1 cellular context compared by ENCODE assay signal in the genomic region with DNA sequence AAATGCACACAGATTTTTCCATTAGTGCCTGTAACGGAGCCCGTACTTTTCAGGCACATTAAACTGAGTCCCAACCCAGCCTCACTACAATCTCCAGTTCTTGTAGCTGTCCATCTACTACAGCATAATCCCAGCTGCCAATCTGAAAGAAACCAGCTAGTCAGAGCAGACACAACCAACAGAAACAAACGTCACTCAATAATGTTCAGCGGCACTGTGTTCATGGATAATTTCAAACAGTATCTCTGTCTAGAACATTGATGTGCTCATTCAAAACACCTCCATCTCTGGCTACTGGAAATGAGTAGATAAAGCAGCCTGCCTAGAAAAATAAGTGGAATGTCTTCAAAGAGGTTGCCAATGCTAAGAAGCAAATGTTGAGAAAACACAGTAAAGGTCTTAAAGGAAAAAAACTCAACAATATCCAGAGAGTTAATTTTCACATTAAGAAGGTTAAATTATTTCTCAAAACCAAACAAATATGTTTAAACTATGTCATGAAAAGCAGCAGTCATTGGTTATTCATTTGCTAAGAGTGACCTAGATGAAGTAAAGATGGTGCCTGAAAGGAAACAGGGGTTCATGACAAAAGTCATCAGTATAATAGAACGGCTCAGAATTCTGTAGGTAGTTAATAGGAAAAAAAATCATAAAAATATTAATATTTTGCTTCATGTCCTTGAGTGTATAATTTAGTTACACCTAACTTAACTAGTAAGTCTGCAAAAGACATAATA.
TF ChIP-seq lines count a peak whose summit lies in the region.

No MANE protein-coding gene starts in this region.

TF ChIP-seq in K562, 482 proteins besides CTCF, POLR2A, EP300 and RAD21 (continued from another document):
- TF ChIP-seq PHF20 (IDR thresholded peaks at IDR 0.05; ENCODE audit: partially characterized antibody) = no peak
- TF ChIP-seq, protein P1, sequence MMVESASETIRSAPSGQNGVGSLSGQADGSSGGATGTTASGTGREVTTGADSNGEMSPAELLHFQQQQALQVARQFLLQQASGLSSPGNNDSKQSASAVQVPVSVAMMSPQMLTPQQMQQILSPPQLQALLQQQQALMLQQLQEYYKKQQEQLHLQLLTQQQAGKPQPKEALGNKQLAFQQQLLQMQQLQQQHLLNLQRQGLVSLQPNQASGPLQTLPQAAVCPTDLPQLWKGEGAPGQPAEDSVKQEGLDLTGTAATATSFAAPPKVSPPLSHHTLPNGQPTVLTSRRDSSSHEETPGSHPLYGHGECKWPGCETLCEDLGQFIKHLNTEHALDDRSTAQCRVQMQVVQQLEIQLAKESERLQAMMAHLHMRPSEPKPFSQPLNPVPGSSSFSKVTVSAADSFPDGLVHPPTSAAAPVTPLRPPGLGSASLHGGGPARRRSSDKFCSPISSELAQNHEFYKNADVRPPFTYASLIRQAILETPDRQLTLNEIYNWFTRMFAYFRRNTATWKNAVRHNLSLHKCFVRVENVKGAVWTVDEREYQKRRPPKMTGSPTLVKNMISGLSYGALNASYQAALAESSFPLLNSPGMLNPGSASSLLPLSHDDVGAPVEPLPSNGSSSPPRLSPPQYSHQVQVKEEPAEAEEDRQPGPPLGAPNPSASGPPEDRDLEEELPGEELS (CRISPR knock-in tag; IDR thresholded peaks at IDR 0.05; ENCODE audit: borderline replicate concordance) = no peak
- no peak for TF ChIP-seq U2AF2 (optimal IDR thresholded peaks at IDR 0.05; ENCODE audit: low read depth, low read length)
- TF ChIP-seq HDAC1 (IDR thresholded peaks at IDR 0.05) = no peak
- TF ChIP-seq CBFA2T2 (conservative IDR thresholded peaks at IDR 0.05) = peak; percentile 48
- peak; percentile 44 for TF ChIP-seq ARID1B (IDR thresholded peaks at IDR 0.05)
- no peak for TF ChIP-seq NCOA1 (IDR thresholded peaks at IDR 0.05; ENCODE audit: low read depth)
- no peak for TF ChIP-seq E2F3 (CRISPR knock-in tag; IDR thresholded peaks at IDR 0.05)
- TF ChIP-seq, protein P2, sequence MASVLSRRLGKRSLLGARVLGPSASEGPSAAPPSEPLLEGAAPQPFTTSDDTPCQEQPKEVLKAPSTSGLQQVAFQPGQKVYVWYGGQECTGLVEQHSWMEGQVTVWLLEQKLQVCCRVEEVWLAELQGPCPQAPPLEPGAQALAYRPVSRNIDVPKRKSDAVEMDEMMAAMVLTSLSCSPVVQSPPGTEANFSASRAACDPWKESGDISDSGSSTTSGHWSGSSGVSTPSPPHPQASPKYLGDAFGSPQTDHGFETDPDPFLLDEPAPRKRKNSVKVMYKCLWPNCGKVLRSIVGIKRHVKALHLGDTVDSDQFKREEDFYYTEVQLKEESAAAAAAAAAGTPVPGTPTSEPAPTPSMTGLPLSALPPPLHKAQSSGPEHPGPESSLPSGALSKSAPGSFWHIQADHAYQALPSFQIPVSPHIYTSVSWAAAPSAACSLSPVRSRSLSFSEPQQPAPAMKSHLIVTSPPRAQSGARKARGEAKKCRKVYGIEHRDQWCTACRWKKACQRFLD (CRISPR knock-in tag; IDR thresholded peaks at IDR 0.05) = no peak
- TF ChIP-seq ATF7 (IDR thresholded peaks at IDR 0.05) = no peak
- TF ChIP-seq PRMT5 (CRISPR knock-in tag; IDR thresholded peaks at IDR 0.05) = no peak
- TF ChIP-seq TAL1 (IDR thresholded peaks at IDR 0.05) = peak; percentile 51; the same call in 1 of the 2 replicates
- peak; percentile 67 for TF ChIP-seq TCF3 (CRISPR knock-in tag; IDR thresholded peaks at IDR 0.05)
- TF ChIP-seq, protein P3, sequence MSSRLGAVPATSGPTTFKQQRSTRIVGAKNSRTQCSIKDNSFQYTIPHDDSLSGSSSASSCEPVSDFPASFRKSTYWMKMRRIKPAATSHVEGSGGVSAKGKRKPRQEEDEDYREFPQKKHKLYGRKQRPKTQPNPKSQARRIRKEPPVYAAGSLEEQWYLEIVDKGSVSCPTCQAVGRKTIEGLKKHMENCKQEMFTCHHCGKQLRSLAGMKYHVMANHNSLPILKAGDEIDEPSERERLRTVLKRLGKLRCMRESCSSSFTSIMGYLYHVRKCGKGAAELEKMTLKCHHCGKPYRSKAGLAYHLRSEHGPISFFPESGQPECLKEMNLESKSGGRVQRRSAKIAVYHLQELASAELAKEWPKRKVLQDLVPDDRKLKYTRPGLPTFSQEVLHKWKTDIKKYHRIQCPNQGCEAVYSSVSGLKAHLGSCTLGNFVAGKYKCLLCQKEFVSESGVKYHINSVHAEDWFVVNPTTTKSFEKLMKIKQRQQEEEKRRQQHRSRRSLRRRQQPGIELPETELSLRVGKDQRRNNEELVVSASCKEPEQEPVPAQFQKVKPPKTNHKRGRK (tag; IDR thresholded peaks at IDR 0.05) = no peak
- TF ChIP-seq ZNF133 (CRISPR knock-in tag; IDR thresholded peaks at IDR 0.05) = no peak
- no peak for TF ChIP-seq RAD51 (IDR thresholded peaks at IDR 0.05; ENCODE audit: borderline replicate concordance, low read depth)
- no peak for TF ChIP-seq ZNF444 (CRISPR knock-in tag; IDR thresholded peaks at IDR 0.05)
- no peak for TF ChIP-seq PATZ1 (CRISPR knock-in tag; IDR thresholded peaks at IDR 0.05; ENCODE audit: borderline replicate concordance)
- TF ChIP-seq HMBOX1 (IDR thresholded peaks at IDR 0.05) = peak; percentile 55; the same call in 1 of the 2 replicates
- TF ChIP-seq CBFA2T3 (IDR thresholded peaks at IDR 0.05) = peak; percentile 76
- TF ChIP-seq ZNF24 (IDR thresholded peaks at IDR 0.05) = no peak
- TF ChIP-seq DMBX1 (CRISPR knock-in tag; IDR thresholded peaks at IDR 0.05; ENCODE audit: borderline replicate concordance) = peak; percentile 9; the same call in 1 of the 2 replicates
